8 cellular contexts compared by ENCODE assay signal in the genomic region with DNA sequence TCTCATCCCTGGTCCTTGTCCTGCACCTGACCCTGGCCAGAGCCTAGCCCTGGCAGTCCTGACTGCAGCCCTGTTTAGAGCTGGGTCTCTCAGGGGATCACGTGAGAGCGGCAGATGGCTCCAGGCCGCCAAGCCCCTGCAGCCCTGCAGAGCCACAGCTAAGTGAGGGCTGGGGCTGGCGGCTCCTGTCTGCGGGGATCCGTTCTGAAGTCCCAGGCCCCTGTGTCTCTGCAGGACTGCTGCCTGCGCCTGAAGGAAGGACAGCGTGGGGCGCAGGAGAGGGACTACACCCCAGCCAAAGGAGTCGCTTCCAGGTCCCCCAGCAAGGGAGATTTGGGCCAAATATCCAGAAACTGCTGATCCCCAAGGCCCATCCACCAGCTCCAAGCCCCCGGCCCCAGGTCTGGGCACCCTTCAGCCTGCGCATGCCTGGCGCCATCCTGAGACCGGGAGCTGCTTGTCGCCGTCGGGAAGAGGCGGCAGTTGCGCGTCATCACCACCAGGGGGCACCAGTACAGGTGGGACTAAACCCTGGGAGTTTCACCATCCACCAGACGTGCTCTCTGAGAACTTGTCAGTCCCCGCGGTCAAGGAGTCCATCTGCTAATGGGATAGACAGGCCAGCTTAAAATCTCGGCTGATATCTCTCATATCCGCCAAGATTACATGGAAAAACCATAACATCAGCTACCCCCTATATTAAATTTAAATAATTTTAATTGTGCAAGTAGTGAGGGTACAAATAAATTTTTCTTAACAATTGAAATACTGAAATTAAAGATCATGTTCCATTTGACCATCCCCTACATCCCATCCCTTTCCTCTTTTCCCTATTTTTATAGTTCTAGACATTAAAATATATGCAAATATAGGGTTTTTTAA. TPM values are rescaled to one million over a fixed set of nuclear protein-coding genes. Genes with fewer than 3 reads are reported as not detected.
DNase-seq lines count a peak whose midpoint lies in the region; ATAC-seq and TF ChIP-seq lines count a peak whose summit lies in the region.

No MANE protein-coding gene starts in this region.

- no peak overlapping the region for H3K27ac ChIP-seq in esophagus squamous epithelium
- H3K27ac ChIP-seq in naive thymus-derived CD4-positive, alpha-beta T cell (ENCODE audit: low read depth, low read length) = no peak overlapping the region

- CTCF ChIA-PET in activated CD8-positive, alpha-beta memory T cell treated with anti-CD3 and anti-CD28 coated beads, Interleukin-2, amount 10 ng/mL, durations not matched to agents 7 days and 5 days (lab: Charles Lee) = interaction anchor here (0.7 to 2.3 kb wide), 23 partner anchors 10 to 185 kb away, joined by 3 to 12 read pairs (median 5); partner anchors contain the start of gene AQP1
- CTCF ChIA-PET in naive thymus-derived CD4-positive, alpha-beta T cell (lab: Charles Lee) = interaction anchor here (0.8 kb wide), 1 partner anchor 82 kb away, joined by 4 read pairs; no protein-coding TSS in a partner anchor

- ATAC-seq in GM19395 (IDR thresholded peaks at IDR 0.05; ENCODE audit: unreplicated experiment) (peak; percentile 93), HG03520 (IDR thresholded peaks at IDR 0.05; ENCODE audit: unreplicated experiment) (peak; percentile 79)
- peak; percentile 63 for ATAC-seq in activated CD8-positive, alpha-beta memory T cell treated with anti-CD3 and anti-CD28 coated beads, Interleukin-2, amount 10 ng/mL, durations not matched to agents 7 days and 5 days
- ATAC-seq in naive thymus-derived CD4-positive, alpha-beta T cell = peak; percentile 69

- H3K27ac Mint-ChIP-seq in activated CD8-positive, alpha-beta memory T cell treated with anti-CD3 and anti-CD28 coated beads, Interleukin-2, amount 10 ng/mL, durations not matched to agents 7 days and 5 days = no peak overlapping the region
- H3K27ac Mint-ChIP-seq in naive thymus-derived CD4-positive, alpha-beta T cell = no peak overlapping the region

- H3K4me3 Mint-ChIP-seq in activated CD8-positive, alpha-beta memory T cell treated with anti-CD3 and anti-CD28 coated beads, Interleukin-2, amount 10 ng/mL, durations not matched to agents 7 days and 5 days = no peak overlapping the region
- H3K4me3 Mint-ChIP-seq in naive thymus-derived CD4-positive, alpha-beta T cell = no peak overlapping the region

- H3K4me1 Mint-ChIP-seq in activated CD8-positive, alpha-beta memory T cell treated with anti-CD3 and anti-CD28 coated beads, Interleukin-2, amount 10 ng/mL, durations not matched to agents 7 days and 5 days = no peaks in the 10 kb centered on the region
- H3K4me1 Mint-ChIP-seq in naive thymus-derived CD4-positive, alpha-beta T cell = no peaks in the 10 kb centered on the region

- H3K27me3 Mint-ChIP-seq in activated CD8-positive, alpha-beta memory T cell treated with anti-CD3 and anti-CD28 coated beads, Interleukin-2, amount 10 ng/mL, durations not matched to agents 7 days and 5 days = peaks cover 43% of the 10 kb centered on the region
- peaks cover 25 to 43% (median 35%) of the 10 kb centered on the region in 5 donors for H3K27me3 Mint-ChIP-seq in naive thymus-derived CD4-positive, alpha-beta T cell

- intact Hi-C loops in esophagus squamous epithelium (cut with DNase I) = no loop called here
- intact Hi-C loops in naive thymus-derived CD4-positive, alpha-beta T cell (cut with micrococcal nuclease) = loop anchor here in 1 of 2 donors (1.0 kb wide), 1 partner anchor 36 kb away; no protein-coding TSS in a partner anchor

- H3K9me3 ChIP-seq in esophagus squamous epithelium = no peaks in the 10 kb centered on the region
- no peaks in the 10 kb centered on the region for H3K9me3 ChIP-seq in naive thymus-derived CD4-positive, alpha-beta T cell (ENCODE audit: control insufficient read depth in 2 of 3, low read length in 3 of 3)

- peaks cover 0 to 50% (median 0%) of the 10 kb centered on the region in 4 donors for H3K27me3 ChIP-seq in esophagus squamous epithelium
- no peaks in the 10 kb centered on the region for H3K27me3 ChIP-seq in naive thymus-derived CD4-positive, alpha-beta T cell (ENCODE audit: control insufficient read depth in 2 of 2, insufficient read depth in 2 of 2, low read length in 2 of 2)

- peak; percentile 56 for DNase-seq in CMK (ENCODE audit: low read depth)
- DNase-seq in NCI-H774 (lab: John Stamatoyannopoulos, UW) = peak; percentile 60
- peak; percentile 73 for DNase-seq in activated CD8-positive, alpha-beta memory T cell treated with anti-CD3 and anti-CD28 coated beads, Interleukin-2, amount 10 ng/mL, durations not matched to agents 7 days and 5 days
- DNase-seq in esophagus squamous epithelium (lab: John Stamatoyannopoulos, UW) = no peak
- peak in 8 of 9 donors; percentile 10 to 76 (median 36) for DNase-seq in naive thymus-derived CD4-positive, alpha-beta T cell
- DNase-seq in stimulated activated naive CD4-positive, alpha-beta T cell treated with Interleukin-2 at 50 U/mL for 16 hours (lab: John Stamatoyannopoulos, UW) = peak; percentile 28

- no peaks in the 10 kb centered on the region for H3K9me3 Mint-ChIP-seq in activated CD8-positive, alpha-beta memory T cell treated with anti-CD3 and anti-CD28 coated beads, Interleukin-2, amount 10 ng/mL, durations not matched to agents 7 days and 5 days (ENCODE audit: low read depth)
- no peaks in the 10 kb centered on the region for H3K9me3 Mint-ChIP-seq in naive thymus-derived CD4-positive, alpha-beta T cell

- TF ChIP-seq CTCF in esophagus squamous epithelium (IDR thresholded peaks at IDR 0.05) = peak; percentile 64 to 98 (median 88)

- POLR2A ChIA-PET in naive thymus-derived CD4-positive, alpha-beta T cell (lab: Charles Lee) = no interaction called here

- H3K36me3 Mint-ChIP-seq in activated CD8-positive, alpha-beta memory T cell treated with anti-CD3 and anti-CD28 coated beads, Interleukin-2, amount 10 ng/mL, durations not matched to agents 7 days and 5 days = no peaks in the 10 kb centered on the region
- H3K36me3 Mint-ChIP-seq in naive thymus-derived CD4-positive, alpha-beta T cell = no peaks in the 10 kb centered on the region

- WGBS in esophagus squamous epithelium, 2 donors = 2 to 16% methylated on average over 12 of the region's 25 CpGs

- H3K36me3 ChIP-seq in esophagus squamous epithelium = no peaks in the 10 kb centered on the region
- H3K36me3 ChIP-seq in naive thymus-derived CD4-positive, alpha-beta T cell (ENCODE audit: control insufficient read depth in 2 of 3, insufficient read depth in 3 of 3, low read length in 3 of 3) = no peaks in the 10 kb centered on the region

- peaks cover 0 to 6% (median 4%) of the 10 kb centered on the region in 3 donors for H3K4me1 ChIP-seq in esophagus squamous epithelium
- no peaks in the 10 kb centered on the region for H3K4me1 ChIP-seq in naive thymus-derived CD4-positive, alpha-beta T cell (ENCODE audit: control insufficient read depth in 2 of 2, insufficient read depth in 2 of 2, low read length in 2 of 2)

- H3K4me3 ChIP-seq in esophagus squamous epithelium = peak overlapping the region in 1 of 4 donors; percentile 44
- no peak overlapping the region for H3K4me3 ChIP-seq in naive thymus-derived CD4-positive, alpha-beta T cell (ENCODE audit: low read length)

- no peak for TF ChIP-seq POLR2A in esophagus squamous epithelium (IDR thresholded peaks at IDR 0.05)

RNA-seq across cellular contexts. Expression of gene GHRHR, which starts 25.1 kb away (rescaled TPM):
- total RNA-seq in activated CD8-positive, alpha-beta memory T cell treated with anti-CD3 and anti-CD28 coated beads, Interleukin-2, amount 10 ng/mL, durations not matched to agents 7 days and 5 days = not detected
- total RNA-seq in esophagus squamous epithelium = not detected
- not detected for total RNA-seq in naive thymus-derived CD4-positive, alpha-beta T cell
- polyA plus RNA-seq in naive thymus-derived CD4-positive, alpha-beta T cell = not detected

RNA-seq across cellular contexts. Expression of gene AQP1, which starts 27.0 kb away (rescaled TPM):
- under 1 TPM in 1 of 2 experiments, not detected in 1; 0.15 TPM for total RNA-seq in activated CD8-positive, alpha-beta memory T cell treated with anti-CD3 and anti-CD28 coated beads, Interleukin-2, amount 10 ng/mL, durations not matched to agents 7 days and 5 days
- 100 to 1,000 TPM in 1 of 4 donors, 10 to 100 TPM in 3; 14.9 to 159 (median 44.7) TPM for total RNA-seq in esophagus squamous epithelium
- total RNA-seq in naive thymus-derived CD4-positive, alpha-beta T cell = under 1 TPM in 3 of 5 experiments, not detected in 2; 0.12 to 0.37 (median 0.19) TPM
- under 1 TPM in 1 of 2 donors, not detected in 1; 0.13 TPM for polyA plus RNA-seq in naive thymus-derived CD4-positive, alpha-beta T cell

Comparison
In these comparisons a context has a peak if more than half of its experiments do, and no peak if none do; other contexts are left out.
1. RNA of gene AQP1, which starts 27.0 kb away (total RNA-seq): 14.9 to 159 TPM in esophagus squamous epithelium; 0.12 to 0.37 TPM in naive thymus-derived CD4-positive, alpha-beta T cell and 0.15 TPM in activated CD8-positive, alpha-beta memory T cell treated with anti-CD3 and anti-CD28 coated beads, Interleukin-2, amount 10 ng/mL, durations not matched to agents 7 days and 5 days; every median in the first group is over 10 times any median in the second.
2. Peak in every context shown above with its lines, with median percentiles within 50 percentile points of each other: ATAC-seq.